8 cellular contexts compared by ENCODE assay signal in the genomic region with DNA sequence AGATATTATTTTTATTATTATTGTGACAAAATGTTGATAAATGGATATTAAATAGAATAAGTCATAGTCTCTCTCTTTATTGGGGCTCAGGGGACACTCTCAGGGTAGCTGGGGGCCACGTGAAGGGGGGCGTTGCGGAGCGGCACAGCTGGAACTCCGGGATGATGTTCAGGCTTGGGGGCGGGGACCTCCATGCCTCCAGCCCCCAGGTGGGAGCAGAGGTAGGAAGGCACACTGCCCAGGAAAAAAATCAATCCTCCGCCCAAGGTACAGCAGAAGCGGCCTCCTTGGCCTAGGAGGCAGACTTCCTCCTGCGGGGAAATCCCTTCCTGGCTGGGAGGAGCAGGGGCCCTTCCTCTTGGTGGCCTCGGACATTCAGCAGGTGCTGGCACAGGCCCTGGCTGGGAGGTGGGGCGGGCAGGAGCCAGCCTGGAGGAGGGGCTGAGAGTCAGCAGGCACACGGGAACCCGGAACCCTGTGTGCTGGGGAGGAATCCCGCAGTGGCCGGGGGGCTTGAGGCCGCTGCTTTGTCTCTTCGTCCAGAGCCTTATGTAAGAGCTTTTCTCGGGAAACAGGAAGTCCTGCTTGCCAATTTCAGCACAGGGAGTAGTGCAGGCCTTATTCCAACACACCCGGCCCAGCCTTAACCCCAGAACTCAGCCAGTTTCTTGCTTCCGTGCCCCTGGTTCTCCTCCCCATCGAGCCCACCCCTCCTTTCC. TPM values are rescaled to one million over a fixed set of nuclear protein-coding genes. Genes with fewer than 3 reads are reported as not detected.
DNase-seq lines count a peak whose midpoint lies in the region; ATAC-seq and TF ChIP-seq lines count a peak whose summit lies in the region.

No MANE protein-coding gene starts in this region.

- H3K36me3 ChIP-seq in esophagus squamous epithelium, result no peaks in the 10 kb centered on the region
- no peaks in the 10 kb centered on the region for H3K36me3 ChIP-seq in mucosa of stomach (ENCODE audit: control insufficient read depth, insufficient read depth, low read length)
- no peaks in the 10 kb centered on the region for H3K36me3 ChIP-seq in vagina

- H3K27me3 ChIP-seq in esophagus squamous epithelium (no peaks in the 10 kb centered on the region), mucosa of stomach (ENCODE audit: control insufficient read depth, insufficient read depth, low read length) (no peaks in the 10 kb centered on the region), vagina (no peaks in the 10 kb centered on the region)

- H3K4me1 ChIP-seq in esophagus squamous epithelium, result peaks cover 38 to 65% (median 46%) of the 10 kb centered on the region in 3 donors
- peaks cover 56% of the 10 kb centered on the region for H3K4me1 ChIP-seq in mucosa of stomach (ENCODE audit: control insufficient read depth, insufficient read depth, low read length)
- H3K4me1 ChIP-seq in vagina, result peaks cover 54% of the 10 kb centered on the region

- TF ChIP-seq POLR2A in esophagus squamous epithelium (IDR thresholded peaks at IDR 0.05), result peak in 2 of 4 donors; percentile 36 to 61
- peak in 1 of 2 donors; percentile 33 for TF ChIP-seq POLR2A in vagina (IDR thresholded peaks at IDR 0.05)

- no peaks in the 10 kb centered on the region for H3K27me3 Mint-ChIP-seq in T-helper 17 cell
- no peaks in the 10 kb centered on the region for H3K27me3 Mint-ChIP-seq in activated T-helper 2 cell treated with anti-CD3 and anti-CD28 coated beads, Interferon-gamma antibody, Interleukin-2, Interleukin-4, amounts not matched to agents 10 μg/mL and 5 μg/mL and 100 μg/mL, durations not matched to agents 14 hours and 24 hours and 36 hours (ENCODE audit: low read depth)

- ATAC-seq in HG03460 (IDR thresholded peaks at IDR 0.05; ENCODE audit: unreplicated experiment), result peak; percentile 33
- ATAC-seq in T-helper 17 cell, result no peak
- ATAC-seq in HG02840 (IDR thresholded peaks at IDR 0.05; ENCODE audit: low FRiP score, unreplicated experiment), result no peak

- no peaks in the 10 kb centered on the region for H3K9me3 ChIP-seq in T-helper 17 cell (ENCODE audit: control insufficient read depth, low read length, poor library complexity, severe bottlenecking)
- H3K9me3 ChIP-seq in esophagus squamous epithelium, result no peaks in the 10 kb centered on the region
- H3K9me3 ChIP-seq in mucosa of stomach (ENCODE audit: control insufficient read depth, low read length), result no peaks in the 10 kb centered on the region
- H3K9me3 ChIP-seq in vagina, result no peaks in the 10 kb centered on the region

- TF ChIP-seq CTCF in esophagus squamous epithelium (IDR thresholded peaks at IDR 0.05) (peak in 1 of 6 experiments; percentile 4), vagina (IDR thresholded peaks at IDR 0.05) (no peak)

- intact Hi-C loops in esophagus squamous epithelium (cut with DNase I), result loop anchor here (2.0 kb wide), 1 partner anchor 41 kb away; no protein-coding TSS in a partner anchor
- intact Hi-C loops in vagina (cut with DNase I), result loop anchor here (5.0 kb wide), 1 partner anchor 121 kb away; the partner anchor contains the start of genes FGF11 and TMEM102
- intact Hi-C loops in activated T-helper 2 cell treated with anti-CD3 and anti-CD28 coated beads, Interferon-gamma antibody, Interleukin-2, Interleukin-4, amounts not matched to agents 10 μg/mL and 5 μg/mL and 100 μg/mL, durations not matched to agents 14 hours and 24 hours and 36 hours (cut with micrococcal nuclease), result no loop called here

- peaks cover 52% of the 10 kb centered on the region for H3K4me1 Mint-ChIP-seq in T-helper 17 cell
- H3K4me1 Mint-ChIP-seq in activated T-helper 2 cell treated with anti-CD3 and anti-CD28 coated beads, Interferon-gamma antibody, Interleukin-2, Interleukin-4, amounts not matched to agents 10 μg/mL and 5 μg/mL and 100 μg/mL, durations not matched to agents 14 hours and 24 hours and 36 hours (ENCODE audit: low read depth), result peaks cover 43% of the 10 kb centered on the region

- H3K4me3 Mint-ChIP-seq in T-helper 17 cell, result peak overlapping the region; percentile 53
- H3K4me3 Mint-ChIP-seq in activated T-helper 2 cell treated with anti-CD3 and anti-CD28 coated beads, Interferon-gamma antibody, Interleukin-2, Interleukin-4, amounts not matched to agents 10 μg/mL and 5 μg/mL and 100 μg/mL, durations not matched to agents 14 hours and 24 hours and 36 hours (ENCODE audit: low read depth), result no peak overlapping the region

- H3K9ac ChIP-seq in mucosa of stomach (ENCODE audit: low read length), result peak overlapping the region; percentile 98

- H3K4me3 ChIP-seq in esophagus squamous epithelium (peak overlapping the region; percentile 7 to 98 (median 70)), mucosa of stomach (ENCODE audit: low read length) (peak overlapping the region; percentile 77), vagina (peak overlapping the region; percentile 26 to 70)

- DNase-seq in Daoy (ENCODE audit: low read depth) (peak; percentile 73), T-helper 17 cell (no peak), esophagus squamous epithelium (lab: John Stamatoyannopoulos, UW) (no peak), vagina (ENCODE audit: extremely low spot score in 2 of 2) (peak in 1 of 2 donors; percentile 93)
- DNase-seq in activated T-helper 2 cell treated with anti-CD3 and anti-CD28 coated beads, Interferon-gamma antibody, Interleukin-2, Interleukin-4, amounts not matched to agents 10 μg/mL and 5 μg/mL and 100 μg/mL, durations not matched to agents 14 hours and 24 hours and 36 hours (ENCODE audit: low spot score), result no peak

- H3K27ac ChIP-seq in esophagus squamous epithelium, result peak overlapping the region; percentile 82 to 98 (median 96)
- peak overlapping the region; percentile 88 for H3K27ac ChIP-seq in vagina

- peak overlapping the region; percentile 47 for H3K27ac Mint-ChIP-seq in T-helper 17 cell
- H3K27ac Mint-ChIP-seq in activated T-helper 2 cell treated with anti-CD3 and anti-CD28 coated beads, Interferon-gamma antibody, Interleukin-2, Interleukin-4, amounts not matched to agents 10 μg/mL and 5 μg/mL and 100 μg/mL, durations not matched to agents 14 hours and 24 hours and 36 hours, result no peak overlapping the region

- H3K36me3 Mint-ChIP-seq in T-helper 17 cell (ENCODE audit: low read depth), result no peaks in the 10 kb centered on the region
- H3K36me3 Mint-ChIP-seq in activated T-helper 2 cell treated with anti-CD3 and anti-CD28 coated beads, Interferon-gamma antibody, Interleukin-2, Interleukin-4, amounts not matched to agents 10 μg/mL and 5 μg/mL and 100 μg/mL, durations not matched to agents 14 hours and 24 hours and 36 hours (ENCODE audit: low read depth), result peaks cover 32% of the 10 kb centered on the region

- no peaks in the 10 kb centered on the region for H3K9me3 Mint-ChIP-seq in activated T-helper 2 cell treated with anti-CD3 and anti-CD28 coated beads, Interferon-gamma antibody, Interleukin-2, Interleukin-4, amounts not matched to agents 10 μg/mL and 5 μg/mL and 100 μg/mL, durations not matched to agents 14 hours and 24 hours and 36 hours

- WGBS in esophagus squamous epithelium, 2 donors, result 7 to 14% methylated on average over 7 to 13 of the region's 21 CpGs

RNA-seq across cellular contexts. Expression of gene TNFSF13, which starts 0.6 kb away (rescaled TPM):
- 1.9 TPM in 1 of 2 replicates, not detected in the other for total RNA-seq in Daoy (2014; rRNA removed; shearing (Covaris generic))
- total RNA-seq in T-helper 17 cell (1 to 10 TPM; 2.9 to 3.1 TPM), esophagus squamous epithelium (10 to 100 TPM in 2 of 4 donors, 1 to 10 TPM in 2; 3.8 to 21.7 (median 10.9) TPM), vagina (20.1 TPM)
- total RNA-seq in activated T-helper 2 cell treated with anti-CD3 and anti-CD28 coated beads, Interferon-gamma antibody, Interleukin-2, Interleukin-4, amounts not matched to agents 10 μg/mL and 5 μg/mL and 100 μg/mL, durations not matched to agents 14 hours and 24 hours and 36 hours, result 2.9 and 3.5 TPM in 2 replicates

RNA-seq across cellular contexts. Expression of gene SENP3, which starts 3.7 kb away (rescaled TPM):
- 92.2 and 104 TPM in 2 replicates for total RNA-seq in Daoy (2014; rRNA removed; shearing (Covaris generic))
- total RNA-seq in T-helper 17 cell (10 to 100 TPM; 33.4 to 37.0 TPM), esophagus squamous epithelium (10 to 100 TPM; 32.1 to 65.4 (median 48.3) TPM), vagina (60.2 TPM)
- 64.9 and 69.6 TPM in 2 replicates for total RNA-seq in activated T-helper 2 cell treated with anti-CD3 and anti-CD28 coated beads, Interferon-gamma antibody, Interleukin-2, Interleukin-4, amounts not matched to agents 10 μg/mL and 5 μg/mL and 100 μg/mL, durations not matched to agents 14 hours and 24 hours and 36 hours

RNA-seq across cellular contexts. Expression of gene TNFSF12, which starts 9.1 kb away (rescaled TPM):
- 1.6 and 6.4 TPM in 2 replicates for total RNA-seq in Daoy (2014; rRNA removed; shearing (Covaris generic))
- total RNA-seq in T-helper 17 cell (10 to 100 TPM; 41.7 to 49.2 TPM), esophagus squamous epithelium (10 to 100 TPM in 1 of 4 donors, 1 to 10 TPM in 3; 3.5 to 41.6 (median 6.5) TPM), vagina (60.6 TPM)
- total RNA-seq in activated T-helper 2 cell treated with anti-CD3 and anti-CD28 coated beads, Interferon-gamma antibody, Interleukin-2, Interleukin-4, amounts not matched to agents 10 μg/mL and 5 μg/mL and 100 μg/mL, durations not matched to agents 14 hours and 24 hours and 36 hours, result 31.8 and 36.0 TPM in 2 replicates

RNA-seq across cellular contexts. Expression of gene CD68, which starts 21.5 kb away (rescaled TPM):
- 13.8 and 15.0 TPM in 2 replicates for total RNA-seq in Daoy (2014; rRNA removed; shearing (Covaris generic))
- total RNA-seq in T-helper 17 cell (1 to 10 TPM; 3.9 to 8.1 TPM), esophagus squamous epithelium (10 to 100 TPM; 32.1 to 52.9 (median 45.2) TPM), vagina (40.0 TPM)
- 9.6 and 10.1 TPM in 2 replicates for total RNA-seq in activated T-helper 2 cell treated with anti-CD3 and anti-CD28 coated beads, Interferon-gamma antibody, Interleukin-2, Interleukin-4, amounts not matched to agents 10 μg/mL and 5 μg/mL and 100 μg/mL, durations not matched to agents 14 hours and 24 hours and 36 hours

RNA-seq across cellular contexts. Expression of gene MPDU1, which starts 25.7 kb away (rescaled TPM):
- total RNA-seq in Daoy (2014; rRNA removed; shearing (Covaris generic)), result 183 and 266 TPM in 2 replicates
- total RNA-seq in T-helper 17 cell (10 to 100 TPM; 28.9 to 32.7 TPM), esophagus squamous epithelium (100 to 1,000 TPM in 2 of 4 donors, 10 to 100 TPM in 2; 69.3 to 123 (median 100) TPM), vagina (73.4 TPM)
- 98.6 and 106 TPM in 2 replicates for total RNA-seq in activated T-helper 2 cell treated with anti-CD3 and anti-CD28 coated beads, Interferon-gamma antibody, Interleukin-2, Interleukin-4, amounts not matched to agents 10 μg/mL and 5 μg/mL and 100 μg/mL, durations not matched to agents 14 hours and 24 hours and 36 hours
